10 cellular contexts compared by ENCODE assay signal in genomic region chr22:50533397-50533796, GRCh38. TPM values are rescaled to one million over a fixed set of nuclear protein-coding genes. Genes with fewer than 3 reads are reported as not detected.
DNase-seq lines count a peak whose midpoint lies in the region; ATAC-seq, FAIRE-seq and TF ChIP-seq lines count a peak whose summit lies in the region.
"Not testable (repeated sequence)": the region's sequence is repeated elsewhere in the genome, so short reads cannot be mapped to it uniquely, and the experiment has no call there.
"Had no signal": no experiment of that assay in that cellular context is flagged by ENCODE, and none has a peak within 500 bp of the region (broad histone marks: within the 10 kb centered on the region; RNA-seq: fewer than 3 reads in every experiment).

No MANE protein-coding gene starts in this region.

- DNase-seq in A549 (ENCODE audit: low read depth in 1 of 2, low spot score in 1 of 2); GM19239 (ENCODE audit: insufficient read length, low spot score); SK-N-MC (ENCODE audit: low read depth, low spot score); activated CD8-positive, alpha-beta memory T cell treated with anti-CD3 and anti-CD28 coated beads, Interleukin-2, amount 10 ng/mL, durations not matched to agents 7 days and 5 days; astrocyte (ENCODE audit: low read depth); cardiac muscle cell (ENCODE audit: low read depth in 1 of 2, low spot score in 1 of 2); natural killer cell treated with Interleukin-12 subunit alpha and Interleukin-12 subunit beta and Interleukin-15 and Interleukin-18, amount 100 ng/mL, for 72 hours (ENCODE audit: low spot score): not testable (repeated sequence)

- peak overlapping the region; percentile 31 to 98; a peak in 5 of 6 replicates for H3K27ac ChIP-seq in A549
- peak overlapping the region; percentile 42; the same call in 1 of the 2 replicates for H3K27ac ChIP-seq in SK-N-MC
- not testable (repeated sequence) for H3K27ac ChIP-seq in astrocyte (ENCODE audit: low read depth, low read length)
- H3K27ac ChIP-seq in cardiac muscle cell = peak overlapping the region; percentile 87

- H3K36me3 ChIP-seq in SK-N-MC (ENCODE audit: insufficient read depth, low read length); astrocyte (ENCODE audit: insufficient read depth, low read length); cardiac muscle cell: not testable (repeated sequence)

- H3K4me3 ChIP-seq in A549; SK-N-MC; astrocyte (ENCODE audit: insufficient read depth, low read depth, low read length); cardiac muscle cell: not testable (repeated sequence)

- H3K4me1 ChIP-seq in A549 = peaks cover 26% of the 10 kb centered on the region
- peaks cover 11% of the 10 kb centered on the region for H3K4me1 ChIP-seq in astrocyte (ENCODE audit: insufficient read depth, low read length)
- peaks cover 16% of the 10 kb centered on the region for H3K4me1 ChIP-seq in cardiac muscle cell (ENCODE audit: low read depth)

- ATAC-seq in A549; activated CD8-positive, alpha-beta memory T cell treated with anti-CD3 and anti-CD28 coated beads, Interleukin-2, amount 10 ng/mL, durations not matched to agents 7 days and 5 days; natural killer cell treated with Interleukin-12 subunit alpha and Interleukin-12 subunit beta and Interleukin-15 and Interleukin-18, amount 100 ng/mL, for 72 hours; stimulated activated memory B cell treated with anti-CD40 and anti-IgM and Interleukin-4, amounts not matched to agents 10 μg/mL and 1 μg/mL and 100 μg/mL, for 72 hours: not testable (repeated sequence)

- H3K4me1 Mint-ChIP-seq in activated CD8-positive, alpha-beta memory T cell treated with anti-CD3 and anti-CD28 coated beads, Interleukin-2, amount 10 ng/mL, durations not matched to agents 7 days and 5 days = peaks cover 48% of the 10 kb centered on the region
- not testable (repeated sequence) for H3K4me1 Mint-ChIP-seq in astrocyte (ENCODE audit: low read depth, unreplicated experiment)
- H3K4me1 Mint-ChIP-seq in natural killer cell treated with Interleukin-12 subunit alpha and Interleukin-12 subunit beta and Interleukin-15 and Interleukin-18, amount 100 ng/mL, for 72 hours (ENCODE audit: low read depth in 2 of 2) = peaks cover 34 to 36% of the 10 kb centered on the region in 2 donors
- peaks cover 52% of the 10 kb centered on the region for H3K4me1 Mint-ChIP-seq in stimulated activated memory B cell treated with anti-CD40 and anti-IgM and Interleukin-4, amounts not matched to agents 10 μg/mL and 1 μg/mL and 100 μg/mL, for 72 hours

- WGBS in A549 (ENCODE audit: missing lambda C conversion rate) = 94% methylated on average over 11 of the region's 11 CpGs

- not testable (repeated sequence) for H3K9me3 ChIP-seq in A549; SK-N-MC (ENCODE audit: low read depth, low read length); astrocyte (ENCODE audit: insufficient read depth, low read depth, low read length); cardiac muscle cell (ENCODE audit: low read depth)

- H3K4me2 ChIP-seq in A549; astrocyte (ENCODE audit: low read length): not testable (repeated sequence)

- TF ChIP-seq EP300 in A549 (IDR thresholded peaks at IDR 0.05) = not testable (repeated sequence)

- TF ChIP-seq CTCF in A549 (IDR thresholded peaks at IDR 0.05); astrocyte (IDR thresholded peaks at IDR 0.05; ENCODE audit: insufficient read depth, low read depth, low read length); cardiac muscle cell (IDR thresholded peaks at IDR 0.05; ENCODE audit: low read depth, low read length): not testable (repeated sequence)

- POLR2A ChIA-PET in A549 (lab: Yijun Ruan, JAX) = not testable (repeated sequence)

- H3K9me3 Mint-ChIP-seq in activated CD8-positive, alpha-beta memory T cell treated with anti-CD3 and anti-CD28 coated beads, Interleukin-2, amount 10 ng/mL, durations not matched to agents 7 days and 5 days (ENCODE audit: low read depth); astrocyte (ENCODE audit: unreplicated experiment); natural killer cell treated with Interleukin-12 subunit alpha and Interleukin-12 subunit beta and Interleukin-15 and Interleukin-18, amount 100 ng/mL, for 72 hours; stimulated activated memory B cell treated with anti-CD40 and anti-IgM and Interleukin-4, amounts not matched to agents 10 μg/mL and 1 μg/mL and 100 μg/mL, for 72 hours: not testable (repeated sequence)

- H2AFZ ChIP-seq in astrocyte (ENCODE audit: low read depth, low read length) = not testable (repeated sequence)

- H3K36me3 Mint-ChIP-seq in activated CD8-positive, alpha-beta memory T cell treated with anti-CD3 and anti-CD28 coated beads, Interleukin-2, amount 10 ng/mL, durations not matched to agents 7 days and 5 days = peaks cover 10% of the 10 kb centered on the region
- not testable (repeated sequence) for H3K36me3 Mint-ChIP-seq in astrocyte (ENCODE audit: low read depth, unreplicated experiment); natural killer cell treated with Interleukin-12 subunit alpha and Interleukin-12 subunit beta and Interleukin-15 and Interleukin-18, amount 100 ng/mL, for 72 hours; stimulated activated memory B cell treated with anti-CD40 and anti-IgM and Interleukin-4, amounts not matched to agents 10 μg/mL and 1 μg/mL and 100 μg/mL, for 72 hours

- not testable (repeated sequence) for H3K27me3 Mint-ChIP-seq in activated CD8-positive, alpha-beta memory T cell treated with anti-CD3 and anti-CD28 coated beads, Interleukin-2, amount 10 ng/mL, durations not matched to agents 7 days and 5 days; natural killer cell treated with Interleukin-12 subunit alpha and Interleukin-12 subunit beta and Interleukin-15 and Interleukin-18, amount 100 ng/mL, for 72 hours; stimulated activated memory B cell treated with anti-CD40 and anti-IgM and Interleukin-4, amounts not matched to agents 10 μg/mL and 1 μg/mL and 100 μg/mL, for 72 hours
- peaks cover 14% of the 10 kb centered on the region for H3K27me3 Mint-ChIP-seq in astrocyte (ENCODE audit: low read depth, unreplicated experiment)

- TF ChIP-seq POLR2A in A549 (IDR thresholded peaks at IDR 0.05; ENCODE audit: low read length) = not testable (repeated sequence)

- H3K27me3 ChIP-seq in astrocyte (ENCODE audit: insufficient read depth, low read length) = peaks cover 33% of the 10 kb centered on the region
- peaks cover 27% of the 10 kb centered on the region for H3K27me3 ChIP-seq in cardiac muscle cell

- not testable (repeated sequence) for H3K9ac ChIP-seq in SK-N-MC (ENCODE audit: insufficient read length); astrocyte (ENCODE audit: low read length)

- not testable (repeated sequence) for TF ChIP-seq RAD21 in A549 (conservative IDR thresholded peaks at IDR 0.05 in 1 of 2, IDR thresholded peaks at IDR 0.05 in 1 of 2)

- not testable (repeated sequence) for H3K79me2 ChIP-seq in astrocyte (ENCODE audit: insufficient read depth, low read length)

- peak overlapping the region; percentile 100 for H3K27ac Mint-ChIP-seq in activated CD8-positive, alpha-beta memory T cell treated with anti-CD3 and anti-CD28 coated beads, Interleukin-2, amount 10 ng/mL, durations not matched to agents 7 days and 5 days
- peak overlapping the region; percentile 69 for H3K27ac Mint-ChIP-seq in astrocyte (ENCODE audit: unreplicated experiment)
- peak overlapping the region; percentile 92 to 95 for H3K27ac Mint-ChIP-seq in natural killer cell treated with Interleukin-12 subunit alpha and Interleukin-12 subunit beta and Interleukin-15 and Interleukin-18, amount 100 ng/mL, for 72 hours
- peak overlapping the region; percentile 100 for H3K27ac Mint-ChIP-seq in stimulated activated memory B cell treated with anti-CD40 and anti-IgM and Interleukin-4, amounts not matched to agents 10 μg/mL and 1 μg/mL and 100 μg/mL, for 72 hours

- peak overlapping the region; percentile 27 for H3K4me3 Mint-ChIP-seq in activated CD8-positive, alpha-beta memory T cell treated with anti-CD3 and anti-CD28 coated beads, Interleukin-2, amount 10 ng/mL, durations not matched to agents 7 days and 5 days
- H3K4me3 Mint-ChIP-seq in astrocyte (ENCODE audit: unreplicated experiment) = not testable (repeated sequence)
- H3K4me3 Mint-ChIP-seq in natural killer cell treated with Interleukin-12 subunit alpha and Interleukin-12 subunit beta and Interleukin-15 and Interleukin-18, amount 100 ng/mL, for 72 hours = peak overlapping the region; percentile 92
- H3K4me3 Mint-ChIP-seq in stimulated activated memory B cell treated with anti-CD40 and anti-IgM and Interleukin-4, amounts not matched to agents 10 μg/mL and 1 μg/mL and 100 μg/mL, for 72 hours = peak overlapping the region; percentile 97

- H4K20me1 ChIP-seq in astrocyte (ENCODE audit: insufficient read depth, low read length) = not testable (repeated sequence)

- FAIRE-seq in A549 (lab: Jason Lieb, UNC); astrocyte (lab: Jason Lieb, UNC): not testable (repeated sequence)
- peak; percentile 42 for FAIRE-seq in GM19239 (lab: Jason Lieb, UNC)

- CTCF ChIA-PET in A549 (lab: Yijun Ruan, JAX) = interaction anchor here (0.7 to 1.8 kb wide), 3 partner anchors 14 to 280 kb away, joined by 3 to 7 read pairs (median 4); no protein-coding TSS in a partner anchor
- CTCF ChIA-PET in activated CD8-positive, alpha-beta memory T cell treated with anti-CD3 and anti-CD28 coated beads, Interleukin-2, amount 10 ng/mL, durations not matched to agents 7 days and 5 days (lab: Charles Lee) = interaction anchor here (1.5 to 3.3 kb wide), 3 partner anchors 12 to 87 kb away, joined by 5 to 21 read pairs (median 8); partner anchors contain the start of genes KLHDC7B and SYCE3

RNA-seq across cellular contexts. Expression of gene TYMP, which starts 3.6 kb away (rescaled TPM):
- polyA plus RNA-seq in A549 (2011; rRNA removed) (4.8 and 5.9 TPM in 2 replicates), A549 (2017; fragmentation: RNase III; extraction: RNeasy Plus Mini Kit Qiagen cat#74134 plus additional on column Dnase treatment) (9.0 to 11.0 TPM (median 10.6 TPM) in 3 replicates), cardiac muscle cell (10.0 and 17.7 TPM in 2 replicates)
- 14.8 and 20.2 TPM in 2 replicates for polyA plus RNA-seq in A549 (2012; cell fraction: cytosol; rRNA removed)
- polyA plus RNA-seq in A549 (2012; cell fraction: nucleus; rRNA removed) = 33.3 and 44.0 TPM in 2 replicates
- polyA minus RNA-seq in A549 (2011; rRNA and poly(A)+ RNA removed) = 5.7 and 5.9 TPM in 2 replicates
- 100 to 1,000 TPM in 1 of 2 experiments, 10 to 100 TPM in 1; 93.1 to 108 TPM for total RNA-seq in activated CD8-positive, alpha-beta memory T cell treated with anti-CD3 and anti-CD28 coated beads, Interleukin-2, amount 10 ng/mL, durations not matched to agents 7 days and 5 days
- total RNA-seq in astrocyte (3.3 and 3.7 TPM in 2 replicates), cardiac muscle cell (2.6 and 7.8 TPM in 2 replicates)
- total RNA-seq in natural killer cell treated with Interleukin-12 subunit alpha and Interleukin-12 subunit beta and Interleukin-15 and Interleukin-18, amount 100 ng/mL, for 72 hours = 100 to 1,000 TPM; 164 to 234 TPM

RNA-seq across cellular contexts. Expression of gene SCO2, which starts 8.0 kb away (rescaled TPM):
- polyA plus RNA-seq in A549 (2011; rRNA removed) (0.37 and 1.9 TPM in 2 replicates), A549 (2017; fragmentation: RNase III; extraction: RNeasy Plus Mini Kit Qiagen cat#74134 plus additional on column Dnase treatment) (1.7 to 2.6 TPM (median 2.3 TPM) in 3 replicates), cardiac muscle cell (0.84 and 10.5 TPM in 2 replicates)
- polyA plus RNA-seq in A549 (2012; cell fraction: cytosol; rRNA removed) = 2.9 and 4.5 TPM in 2 replicates
- polyA plus RNA-seq in A549 (2012; cell fraction: nucleus; rRNA removed) = 3.9 and 5.8 TPM in 2 replicates
- 0.58 TPM in 1 of 2 replicates, not detected in the other for polyA minus RNA-seq in A549 (2011; rRNA and poly(A)+ RNA removed)
- 10 to 100 TPM in 1 of 2 experiments, 1 to 10 TPM in 1; 9.1 to 11.6 TPM for total RNA-seq in activated CD8-positive, alpha-beta memory T cell treated with anti-CD3 and anti-CD28 coated beads, Interleukin-2, amount 10 ng/mL, durations not matched to agents 7 days and 5 days
- total RNA-seq in astrocyte (1.8 and 5.5 TPM in 2 replicates), cardiac muscle cell (4.1 TPM in 1 of 2 replicates, not detected in the other)
- 10 to 100 TPM; 13.1 to 18.5 TPM for total RNA-seq in natural killer cell treated with Interleukin-12 subunit alpha and Interleukin-12 subunit beta and Interleukin-15 and Interleukin-18, amount 100 ng/mL, for 72 hours

RNA-seq across cellular contexts. Expression of gene KLHDC7B, which starts 12.3 kb away (rescaled TPM):
- polyA plus RNA-seq in A549 (2011; rRNA removed) (0.09 and 0.15 TPM in 2 replicates), A549 (2017; fragmentation: RNase III; extraction: RNeasy Plus Mini Kit Qiagen cat#74134 plus additional on column Dnase treatment) (not detected in 3 replicates), cardiac muscle cell (0.45 TPM in 1 of 2 replicates, not detected in the other)
- 0.01 TPM in 2 replicates for polyA plus RNA-seq in A549 (2012; cell fraction: cytosol; rRNA removed)
- 0.02 and 0.04 TPM in 2 replicates for polyA plus RNA-seq in A549 (2012; cell fraction: nucleus; rRNA removed)
- polyA minus RNA-seq in A549 (2011; rRNA and poly(A)+ RNA removed) = 0.24 and 0.37 TPM in 2 replicates
- 10 to 100 TPM; 10.2 to 12.0 TPM for total RNA-seq in activated CD8-positive, alpha-beta memory T cell treated with anti-CD3 and anti-CD28 coated beads, Interleukin-2, amount 10 ng/mL, durations not matched to agents 7 days and 5 days
- total RNA-seq in astrocyte (0.32 and 1.9 TPM in 2 replicates), cardiac muscle cell (0.07 and 0.18 TPM in 2 replicates)
- total RNA-seq in natural killer cell treated with Interleukin-12 subunit alpha and Interleukin-12 subunit beta and Interleukin-15 and Interleukin-18, amount 100 ng/mL, for 72 hours = 10 to 100 TPM in 1 of 2 donors, 1 to 10 TPM in 1; 6.5 to 15.2 TPM
- total RNA-seq: A172, sigmoid colon had no signal

RNA-seq across cellular contexts. Expression of gene NCAPH2, which starts 25.4 kb away (rescaled TPM):
- 13.9 and 14.3 TPM in 2 replicates for polyA plus RNA-seq in A549 (2011; rRNA removed)
- polyA plus RNA-seq in A549 (2012; cell fraction: cytosol; rRNA removed) = 32.0 and 36.0 TPM in 2 replicates
- polyA plus RNA-seq in A549 (2012; cell fraction: nucleus; rRNA removed) = 80.2 and 89.5 TPM in 2 replicates
- 27.7 to 29.4 TPM (median 29.1 TPM) in 3 replicates for polyA plus RNA-seq in A549 (2017; fragmentation: RNase III; extraction: RNeasy Plus Mini Kit Qiagen cat#74134 plus additional on column Dnase treatment)
- polyA minus RNA-seq in A549 (2011; rRNA and poly(A)+ RNA removed) = 22.2 and 25.2 TPM in 2 replicates
- total RNA-seq in activated CD8-positive, alpha-beta memory T cell treated with anti-CD3 and anti-CD28 coated beads, Interleukin-2, amount 10 ng/mL, durations not matched to agents 7 days and 5 days = 100 to 1,000 TPM; 136 to 181 TPM
- 25.6 and 27.2 TPM in 2 replicates for total RNA-seq in astrocyte
- 50.3 and 55.0 TPM in 2 replicates for total RNA-seq in cardiac muscle cell
- 47.0 and 59.4 TPM in 2 replicates for polyA plus RNA-seq in cardiac muscle cell
- total RNA-seq in natural killer cell treated with Interleukin-12 subunit alpha and Interleukin-12 subunit beta and Interleukin-15 and Interleukin-18, amount 100 ng/mL, for 72 hours = 100 to 1,000 TPM; 105 to 156 TPM

RNA-seq across cellular contexts. Expression of gene LMF2, which starts 25.9 kb away (rescaled TPM):
- polyA plus RNA-seq in A549 (2011; rRNA removed) = 13.0 and 15.1 TPM in 2 replicates
- 32.8 and 51.2 TPM in 2 replicates for polyA plus RNA-seq in A549 (2012; cell fraction: cytosol; rRNA removed)
- polyA plus RNA-seq in A549 (2012; cell fraction: nucleus; rRNA removed) = 317 and 562 TPM in 2 replicates
- 31.8 to 34.2 TPM (median 32.5 TPM) in 3 replicates for polyA plus RNA-seq in A549 (2017; fragmentation: RNase III; extraction: RNeasy Plus Mini Kit Qiagen cat#74134 plus additional on column Dnase treatment)
- 11.6 and 15.9 TPM in 2 replicates for polyA minus RNA-seq in A549 (2011; rRNA and poly(A)+ RNA removed)
- total RNA-seq in activated CD8-positive, alpha-beta memory T cell treated with anti-CD3 and anti-CD28 coated beads, Interleukin-2, amount 10 ng/mL, durations not matched to agents 7 days and 5 days = 100 to 1,000 TPM in 1 of 2 experiments, 10 to 100 TPM in 1; 98.6 to 138 TPM
- 93.2 and 111 TPM in 2 replicates for total RNA-seq in astrocyte
- total RNA-seq in cardiac muscle cell = 79.9 and 91.7 TPM in 2 replicates
- 72.9 and 82.9 TPM in 2 replicates for polyA plus RNA-seq in cardiac muscle cell
- 100 to 1,000 TPM in 1 of 2 donors, 10 to 100 TPM in 1; 97.8 to 149 TPM for total RNA-seq in natural killer cell treated with Interleukin-12 subunit alpha and Interleukin-12 subunit beta and Interleukin-15 and Interleukin-18, amount 100 ng/mL, for 72 hours

Comparison
In these comparisons a context has a peak if more than half of its experiments do, and no peak if none do; other contexts are left out.
1. RNA of gene TYMP, which starts 3.6 kb away (total RNA-seq): 164 to 234 TPM in natural killer cell treated with Interleukin-12 subunit alpha and Interleukin-12 subunit beta and Interleukin-15 and Interleukin-18, amount 100 ng/mL, for 72 hours and 93.1 to 108 TPM in activated CD8-positive, alpha-beta memory T cell treated with anti-CD3 and anti-CD28 coated beads, Interleukin-2, amount 10 ng/mL, durations not matched to agents 7 days and 5 days; 2.6 to 7.8 TPM in cardiac muscle cell and 3.3 to 3.7 TPM in astrocyte; every median in the first group is over 10 times any median in the second.
2. Peak in every context shown above with its lines, with median percentiles within 50 percentile points of each other: H3K27ac Mint-ChIP-seq.